ENCODE assay signal across 10 cellular contexts in the genomic region with DNA sequence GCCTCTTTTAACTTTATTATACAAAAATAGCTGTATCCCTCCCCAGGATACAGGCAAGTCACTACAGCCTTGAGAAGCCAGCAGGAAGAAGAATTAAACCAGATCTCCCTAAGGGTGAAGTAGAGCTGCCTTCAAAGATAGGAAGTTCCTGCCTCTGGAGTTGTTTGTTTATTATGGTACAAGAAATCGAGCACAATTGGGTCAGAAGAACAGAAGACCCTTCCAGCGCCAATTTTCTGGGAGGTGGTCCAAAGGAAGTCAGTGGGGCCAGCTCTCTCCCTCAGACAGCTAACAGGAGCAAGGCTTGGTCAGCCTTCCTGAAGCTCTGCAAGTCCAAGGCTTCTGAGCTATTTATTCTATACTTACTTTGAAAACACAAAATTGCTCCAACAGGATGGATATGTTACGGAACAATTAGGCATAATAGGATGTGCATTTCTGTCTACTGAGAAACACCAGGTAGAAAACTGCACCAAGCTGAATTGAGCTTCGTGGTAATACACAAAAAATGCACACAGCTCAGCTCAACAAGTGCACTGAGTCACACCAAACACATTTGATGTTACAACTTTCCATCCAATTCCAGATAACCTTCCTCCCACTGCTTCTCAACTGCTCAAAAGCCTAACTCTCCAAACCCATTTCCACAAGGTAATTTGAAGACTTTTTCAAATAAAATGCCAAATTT. TPM values are rescaled to one million over a fixed set of nuclear protein-coding genes. Genes with fewer than 3 reads are reported as not detected.
A peak's percentile ranks its signal among the peaks of the same experiment; 100 is the strongest.
DNase-seq lines count a peak whose midpoint lies in the region; ATAC-seq and TF ChIP-seq lines count a peak whose summit lies in the region.
"Had no signal": no experiment of that assay in that cellular context is flagged by ENCODE, and none has a peak within 500 bp of the region (broad histone marks: within the 10 kb centered on the region; RNA-seq: fewer than 3 reads in every experiment).

No MANE protein-coding gene starts in this region.

- no peak for ATAC-seq in HG03108 (IDR thresholded peaks at IDR 0.05; ENCODE audit: unreplicated experiment)
- no peak for ATAC-seq in HG03378 (IDR thresholded peaks at IDR 0.05; ENCODE audit: unreplicated experiment)
- ATAC-seq in GM21576 (IDR thresholded peaks at IDR 0.05; ENCODE audit: unreplicated experiment), result no peak
- ATAC-seq: HCT116 had no signal

- H2AFZ ChIP-seq in GM23248 (no peak overlapping the region), SU-DHL-6 (ENCODE audit: low read depth, low read length, severe bottlenecking) (no peak overlapping the region)

- no peak overlapping the region for H3K9ac ChIP-seq in GM23248
- H3K9ac ChIP-seq in SU-DHL-6 (ENCODE audit: low read length), result peak overlapping the region; percentile 53

- H4K20me1 ChIP-seq in GM23248 (ENCODE audit: insufficient read depth) (no peaks in the 10 kb centered on the region), SU-DHL-6 (ENCODE audit: low read depth, low read length) (no peaks in the 10 kb centered on the region; the same call in 1 of the 2 replicates)

- H3K4me1 ChIP-seq in GM23248 (ENCODE audit: insufficient read depth), result peaks cover 20% of the 10 kb centered on the region

- peak; percentile 70 for DNase-seq in GM23248
- peak; percentile 40 for DNase-seq in epithelial cell of esophagus (ENCODE audit: low read depth)
- DNase-seq in non-pigmented ciliary epithelial cell (ENCODE audit: low read depth), result peak; percentile 55
- no peak for DNase-seq in inferior parietal cortex (ENCODE audit: extremely low spot score)
- DNase-seq: NCI-H2171 had no signal

- no peaks in the 10 kb centered on the region for H3K9me2 ChIP-seq in GM23248 (ENCODE audit: insufficient read depth)
- no peaks in the 10 kb centered on the region for H3K9me2 ChIP-seq in SU-DHL-6 (replicated peaks; ENCODE audit: insufficient read depth, low read length)

- WGBS in GM23248 (ENCODE audit: low coverage in 1 of 2, low lambda C conversion rate in 2 of 2, missing lambda C conversion rate in 2 of 2), 2 experiments, result 27 to 29% methylated on average over 4 of the region's 4 CpGs

- H3K79me2 ChIP-seq in GM23248 (ENCODE audit: insufficient read depth) (peaks cover 50% of the 10 kb centered on the region), SU-DHL-6 (ENCODE audit: insufficient read depth, low read length) (peaks cover 93% of the 10 kb centered on the region)

- H3K27ac ChIP-seq in GM23248 (no peak overlapping the region), SU-DHL-6 (ENCODE audit: low read depth, low read length) (peak overlapping the region; percentile 95)

- peaks cover 7% of the 10 kb centered on the region; the same call in 1 of the 2 replicates for H3K36me3 ChIP-seq in GM23248 (ENCODE audit: low read depth)
- peaks cover 39% of the 10 kb centered on the region for H3K36me3 ChIP-seq in SU-DHL-6 (ENCODE audit: low read length)

- TF ChIP-seq CTCF in SU-DHL-6 (IDR thresholded peaks at IDR 0.05; ENCODE audit: insufficient read depth, low read length, poor library complexity, severe bottlenecking) (no peak), epithelial cell of esophagus (IDR thresholded peaks at IDR 0.05; ENCODE audit: insufficient read depth, low read depth, low read length, missing control alignments) (no peak)

- H3F3A ChIP-seq in GM23248 (ENCODE audit: insufficient read depth) (peaks cover 11% of the 10 kb centered on the region), SU-DHL-6 (ENCODE audit: insufficient read depth) (peaks cover 65% of the 10 kb centered on the region)

- H3K4me3 ChIP-seq in GM23248, result no peak overlapping the region
- H3K4me3 ChIP-seq in SU-DHL-6 (ENCODE audit: insufficient read depth, low read length, poor library complexity, severe bottlenecking), result peak overlapping the region; percentile 31
- no peak overlapping the region for H3K4me3 ChIP-seq in epithelial cell of esophagus (ENCODE audit: low read length)

- H3K9me3 ChIP-seq in GM23248 (ENCODE audit: low read depth) (no peaks in the 10 kb centered on the region), SU-DHL-6 (ENCODE audit: insufficient read depth, low read length) (peaks cover 9% of the 10 kb centered on the region; the same call in 1 of the 2 replicates)

- peak overlapping the region; percentile 9 for H3K4me2 ChIP-seq in GM23248 (ENCODE audit: unreplicated experiment)
- H3K4me2 ChIP-seq in SU-DHL-6 (ENCODE audit: low read depth, low read length, poor library complexity, severe bottlenecking), result peak overlapping the region; percentile 80

- in situ Hi-C loops in GM23248 (cut with MboI), result no loop called here

- no peaks in the 10 kb centered on the region for H3K27me3 ChIP-seq in GM23248 (replicated peaks; ENCODE audit: insufficient read depth)
- H3K27me3 ChIP-seq in SU-DHL-6 (ENCODE audit: low read length), result no peaks in the 10 kb centered on the region

RNA-seq across cellular contexts. Expression of gene SERINC5, which starts 16.0 kb away (rescaled TPM):
- 11.7 and 11.8 TPM in 2 replicates for total RNA-seq in GM23248 (2014; rRNA removed; shearing (Covaris generic))
- 5.4 TPM in 2 replicates for polyA plus RNA-seq in GM23248 (2016; fragmentation: Nextera tagmentation; extraction: Ambion mirVana)
